In the genomic region with DNA sequence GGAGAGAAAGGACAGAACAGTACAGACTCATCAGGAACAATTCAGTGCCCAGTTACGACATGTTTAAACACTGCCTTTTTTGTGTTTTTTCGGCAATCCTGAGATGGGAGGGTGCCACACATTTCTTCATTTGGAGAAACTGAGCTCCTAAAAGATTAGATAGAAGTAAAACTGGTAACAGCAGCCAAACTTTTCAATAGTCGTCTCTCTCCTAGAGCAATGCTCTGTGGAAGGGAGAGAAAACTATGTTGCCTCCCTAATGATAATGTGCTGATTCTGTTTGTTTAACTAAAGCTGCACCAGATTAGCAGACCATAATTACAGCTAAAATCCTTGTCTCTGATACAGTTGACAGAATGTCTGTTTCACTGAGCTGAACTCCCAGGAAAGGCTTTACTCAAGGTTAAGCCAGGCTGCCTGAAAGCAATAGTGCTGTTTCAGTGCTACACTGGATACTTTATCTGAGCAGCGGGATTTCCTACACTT, we compare ENCODE assay signal across 23 cellular contexts.
DNase-seq lines count a peak whose midpoint lies in the region; ATAC-seq and TF ChIP-seq lines count a peak whose summit lies in the region.
"Had no signal": no experiment of that assay in that cellular context is flagged by ENCODE, and none has a peak within 500 bp of the region (broad histone marks: within the 10 kb centered on the region; RNA-seq: fewer than 3 reads in every experiment).

No MANE protein-coding gene starts in this region.

- CTCF ChIA-PET in PC-9 (lab: Charles Lee) = no interaction called here

- no peak overlapping the region for H3K9ac ChIP-seq in parathyroid adenoma

- TF ChIP-seq CTCF in PC-9 (conservative IDR thresholded peaks at IDR 0.05) (no peak), left ventricle myocardium inferior (IDR thresholded peaks at IDR 0.05; ENCODE audit: borderline replicate concordance) (no peak), parathyroid adenoma (IDR thresholded peaks at IDR 0.05) (no peak)

- no peaks in the 10 kb centered on the region for H3K36me3 ChIP-seq in HAP-1 (replicated peaks)
- no peaks in the 10 kb centered on the region for H3K36me3 ChIP-seq in PC-9 (ENCODE audit: low read depth)
- H3K36me3 ChIP-seq in left ventricle myocardium inferior = no peaks in the 10 kb centered on the region
- H3K36me3 ChIP-seq in parathyroid adenoma (ENCODE audit: control insufficient read depth, insufficient read depth, low read length) = no peaks in the 10 kb centered on the region
- H3K36me3 ChIP-seq: left lung had no signal

- H3K4me3 ChIP-seq in HAP-1 (no peak overlapping the region), PC-9 (no peak overlapping the region), left ventricle myocardium inferior (no peak overlapping the region), parathyroid adenoma (ENCODE audit: low read depth, low read length) (no peak overlapping the region)
- H3K4me3 ChIP-seq: GM12878, left lung, psoas muscle had no signal

- H4K20me1 ChIP-seq in PC-9 (ENCODE audit: insufficient read depth) = no peaks in the 10 kb centered on the region

- H3K9me3 ChIP-seq in HAP-1 (no peaks in the 10 kb centered on the region), PC-9 (ENCODE audit: insufficient read depth, low read depth) (no peaks in the 10 kb centered on the region), left ventricle myocardium inferior (replicated peaks) (no peaks in the 10 kb centered on the region), parathyroid adenoma (ENCODE audit: control insufficient read depth, low read length) (no peaks in the 10 kb centered on the region)
- H3K9me3 ChIP-seq: left lung, psoas muscle had no signal

- in situ Hi-C loops in HAP-1 (cut with MboI; ENCODE audit: low sequenced_read_pairs) = no loop called here

- DNase-seq in HAP-1 (ENCODE audit: low spot score in 2 of 2) = peak; percentile 14 to 34
- DNase-seq in PC-9 = no peak
- no peak for DNase-seq in left ventricle myocardium inferior
- DNase-seq: activated B cell treated with CpG ODN at 0.5 μM for 24 hours; activated T-cell treated with anti-CD3 and anti-CD28 coated beads for 4 hours; amniotic stem cell; DMS79 treated with DMSO at 0.1 percent for 48 hours; effector memory CD4-positive, alpha-beta T cell; glutamatergic neuron; H7; left lung; NCI-H1092 treated with DMSO at 0.1 percent for 48 hours; NCI-H774; psoas muscle; SHP77 treated with DMSO at 0.1 percent for 48 hours; stimulated activated CD4-positive, alpha-beta T cell treated with anti-CD3 and anti-CD28 coated beads, Interleukin-4, amount 100 ng/mL, for 4 hours; stimulated activated naive CD8-positive, alpha-beta T cell treated with anti-CD3 and anti-CD28 coated beads, Interleukin-15, Interleukin-2, amounts not matched to agents 100 U/mL and 50 U/mL, for 24 hours had no signal

- ATAC-seq in HG02884 (IDR thresholded peaks at IDR 0.05; ENCODE audit: unreplicated experiment) (no peak), GM19452 (IDR thresholded peaks at IDR 0.05; ENCODE audit: unreplicated experiment) (no peak), GM21737 (IDR thresholded peaks at IDR 0.05; ENCODE audit: unreplicated experiment) (no peak), GM21526 (IDR thresholded peaks at IDR 0.05; ENCODE audit: low FRiP score, unreplicated experiment) (no peak)
- ATAC-seq: GM12878; left lung; psoas muscle; stimulated activated naive CD8-positive, alpha-beta T cell treated with anti-CD3 and anti-CD28 coated beads, Interleukin-15, Interleukin-2, amounts not matched to agents 100 U/mL and 50 U/mL, for 24 hours had no signal

- intact Hi-C loops in PC-9 (cut with micrococcal nuclease; ENCODE audit: unreplicated experiment) = no loop called here
- intact Hi-C loops in left ventricle myocardium inferior (cut with micrococcal nuclease) = no loop called here

- H3K27ac ChIP-seq in PC-9 (peak overlapping the region; percentile 84), left ventricle myocardium inferior (replicated peaks) (peak overlapping the region; percentile 21), parathyroid adenoma (no peak overlapping the region)
- H3K27ac ChIP-seq: left lung, psoas muscle had no signal

- H3K27me3 ChIP-seq in HAP-1 (ENCODE audit: low read depth) (no peaks in the 10 kb centered on the region), PC-9 (ENCODE audit: insufficient read depth, low read depth) (no peaks in the 10 kb centered on the region), left ventricle myocardium inferior (ENCODE audit: low read depth) (peaks cover 3% of the 10 kb centered on the region), parathyroid adenoma (ENCODE audit: control insufficient read depth, insufficient read depth, low read length) (no peaks in the 10 kb centered on the region)
- H3K27me3 ChIP-seq: left lung had no signal

- no TSS peak for BruUV-seq in PC-9 (replicated peaks; lab: Mats Ljungman, UMichigan)

- peak overlapping the region; percentile 14; the same call in 1 of the 2 replicates for H3K4me2 ChIP-seq in PC-9
- peak overlapping the region; percentile 23 for H3K4me2 ChIP-seq in parathyroid adenoma (ENCODE audit: low read length)

- H3K4me1 ChIP-seq in HAP-1 = peaks cover 15% of the 10 kb centered on the region
- peaks cover 37% of the 10 kb centered on the region for H3K4me1 ChIP-seq in PC-9 (replicated peaks; ENCODE audit: insufficient read depth)
- H3K4me1 ChIP-seq in left ventricle myocardium inferior = peaks cover 9% of the 10 kb centered on the region
- no peaks in the 10 kb centered on the region for H3K4me1 ChIP-seq in parathyroid adenoma
- H3K4me1 ChIP-seq: left lung, psoas muscle had no signal

- H3F3A ChIP-seq in PC-9 (ENCODE audit: insufficient read depth, low read depth) = peaks cover 23% of the 10 kb centered on the region

- POLR2A ChIA-PET in PC-9 (lab: Charles Lee; ENCODE audit: unreplicated experiment) = no interaction called here

- no peaks in the 10 kb centered on the region for H3K79me2 ChIP-seq in PC-9 (ENCODE audit: low read depth)
- no peaks in the 10 kb centered on the region for H3K79me2 ChIP-seq in parathyroid adenoma

- no peak overlapping the region for H2AFZ ChIP-seq in PC-9
- no peak overlapping the region for H2AFZ ChIP-seq in parathyroid adenoma

- no peaks in the 10 kb centered on the region for H3K9me2 ChIP-seq in PC-9 (ENCODE audit: insufficient read depth)

Comparison
In these comparisons a context has a peak if more than half of its experiments do, and no peak if none do; other contexts are left out.
1. DNase-seq: peak in HAP-1 (2 of 2); none in PC-9 (0 of 2) and left ventricle myocardium inferior (single experiment).